ENCODE assay signal across 21 cellular contexts in the genomic region with DNA sequence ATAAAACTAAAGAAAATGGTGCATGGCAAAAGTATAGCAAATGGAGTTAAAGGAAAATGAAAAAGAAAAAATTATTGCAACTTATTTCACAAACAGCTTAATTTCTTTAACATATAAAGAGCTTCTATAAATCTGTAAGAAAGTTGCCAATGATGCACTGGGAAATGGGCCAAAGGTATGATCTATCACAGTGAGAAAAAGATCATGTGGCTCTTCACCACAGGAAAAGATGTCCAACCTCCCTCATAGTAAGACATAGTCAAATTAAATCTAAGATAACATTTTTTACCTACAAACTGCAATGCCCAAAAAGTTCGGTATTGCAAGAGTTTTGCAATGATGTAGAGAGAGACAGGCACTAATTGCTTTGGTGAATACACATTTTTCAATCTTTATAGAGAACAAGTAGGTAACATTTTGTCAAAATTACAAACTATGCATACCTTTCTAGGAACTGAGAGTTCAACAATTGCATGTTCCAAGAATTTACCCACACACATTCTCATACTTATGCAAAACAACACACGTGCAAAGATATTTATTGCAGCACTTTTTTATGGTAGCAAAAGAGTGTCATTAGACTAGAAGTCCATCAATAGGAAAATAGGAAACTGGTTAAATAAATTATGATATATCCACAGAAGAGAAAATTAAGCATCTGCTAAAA.
"Had no signal": no experiment of that assay in that cellular context is flagged by ENCODE, and none has a peak within 500 bp of the region (broad histone marks: within the 10 kb centered on the region; RNA-seq: fewer than 3 reads in every experiment).

No MANE protein-coding gene starts in this region.

- DNase-seq: activated CD4-positive, alpha-beta T cell treated with anti-CD3 and anti-CD28 coated beads, Interleukin-2, amount 50 U/mL, for 48 hours; activated naive CD4-positive, alpha-beta T cell treated with anti-CD3 and anti-CD28 coated beads, Interleukin-2, amount 50 U/mL, for 16 hours; adrenal gland; cerebellar nuclear complex; effector CD4-positive, alpha-beta T cell; heart right ventricle; kidney glomerular epithelial cell; left ventricle myocardium inferior; mammary epithelial cell; midbrain; psoas muscle; right cardiac atrium; stimulated activated CD4-positive, alpha-beta T cell treated with anti-CD3 and anti-CD28 coated beads, Interleukin-15, amount 100 ng/mL, for 24 hours; stimulated activated CD4-positive, alpha-beta T cell treated with anti-CD3 and anti-CD28 coated beads, Interleukin-2, amount 100 ng/mL, for 48 hours; stimulated activated naive CD8-positive, alpha-beta T cell treated with anti-CD3 and anti-CD28 coated beads, Interleukin-15, amount 100 ng/mL, for 72 hours; T-helper 2 cell had no signal

- H3K4me1 ChIP-seq: adrenal gland, breast epithelium, left ventricle myocardium inferior had no signal

- H3K27ac ChIP-seq: adrenal gland, breast epithelium, heart right ventricle, left ventricle myocardium inferior, psoas muscle, skin epidermis, thoracic aorta, VCaP had no signal

- H3K4me3 Mint-ChIP-seq: neural crest cell; stimulated activated naive CD8-positive, alpha-beta T cell treated with anti-CD3 and anti-CD28 coated beads, Interleukin-15, amount 100 ng/mL, for 72 hours had no signal

- ATAC-seq: heart right ventricle, psoas muscle, right cardiac atrium had no signal

- H3K36me3 ChIP-seq: adrenal gland, breast epithelium, heart right ventricle, left ventricle myocardium inferior, thoracic aorta had no signal

- H3K9me3 ChIP-seq: adrenal gland, breast epithelium, heart right ventricle, left ventricle myocardium inferior, psoas muscle, thoracic aorta had no signal

- H3K4me3 ChIP-seq: adrenal gland, breast epithelium, heart right ventricle, left ventricle myocardium inferior, psoas muscle, skin epidermis, thoracic aorta had no signal

- H3K27me3 ChIP-seq: adrenal gland, breast epithelium, heart right ventricle had no signal
